Comparison of ENCODE assay signal across 8 cellular contexts in the genomic region with DNA sequence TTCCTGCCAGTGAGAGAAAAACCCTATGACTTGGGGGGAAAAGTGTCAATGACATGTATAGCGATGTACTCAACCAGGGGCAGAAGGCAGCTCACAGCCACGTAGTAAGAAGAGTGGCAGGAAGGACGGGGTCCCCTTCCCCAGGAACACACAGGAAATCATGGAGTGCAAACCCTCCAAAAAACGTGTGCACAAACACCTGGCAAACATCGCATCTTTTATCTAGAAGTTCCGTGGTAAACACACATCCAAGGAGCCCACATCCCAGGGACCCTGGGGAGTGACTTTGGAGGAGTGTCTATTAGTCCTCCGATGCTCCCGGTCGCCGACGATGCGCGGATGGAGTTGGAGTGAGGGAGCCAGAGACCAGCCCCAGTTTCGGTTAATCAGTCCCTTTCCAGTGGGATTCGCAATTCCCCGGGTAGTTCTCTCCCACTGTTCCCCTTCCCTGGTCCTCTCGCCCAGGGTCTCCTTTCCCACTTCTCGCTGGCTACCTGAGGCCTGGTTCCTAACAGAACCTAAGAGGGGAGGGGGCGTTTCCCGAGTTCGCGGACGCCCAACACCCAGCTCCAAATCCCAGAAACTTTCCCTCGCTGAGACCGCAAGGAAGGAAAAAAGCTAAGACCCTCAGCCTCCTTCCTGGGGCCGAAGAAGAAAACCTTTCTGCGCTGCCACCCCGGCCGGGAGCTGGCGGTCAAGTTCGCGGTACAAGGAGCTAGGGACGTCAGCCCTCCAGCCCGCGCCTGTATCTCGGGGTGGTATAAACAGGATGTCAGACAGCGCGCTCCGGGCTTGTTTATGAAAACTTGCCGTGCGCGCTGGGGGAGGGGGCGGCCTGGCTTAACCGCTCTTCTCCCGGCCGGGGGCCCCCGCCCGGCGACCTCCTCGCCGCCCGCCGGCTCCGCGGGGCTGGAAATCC. TPM values are rescaled to one million over a fixed set of nuclear protein-coding genes. Genes with fewer than 3 reads are reported as not detected.
DNase-seq lines count a peak whose midpoint lies in the region; ATAC-seq, FAIRE-seq and TF ChIP-seq lines count a peak whose summit lies in the region.

No MANE protein-coding gene starts in this region.

- no peak for TF ChIP-seq RAD21 in A549 (conservative IDR thresholded peaks at IDR 0.05 in 1 of 2, IDR thresholded peaks at IDR 0.05 in 1 of 2)

- H3K4me1 ChIP-seq in A549 = peaks cover 59% of the 10 kb centered on the region
- peaks cover 19% of the 10 kb centered on the region for H3K4me1 ChIP-seq in PC-9 (replicated peaks; ENCODE audit: insufficient read depth)

- peaks cover 43% of the 10 kb centered on the region for H3K36me3 Mint-ChIP-seq in activated T-helper 17 cell treated with anti-CD3 and anti-CD28 coated beads, Interleukin-2, amount 50 U/mL, for 72 hours (ENCODE audit: low read depth)
- no peaks in the 10 kb centered on the region for H3K36me3 Mint-ChIP-seq in neural crest cell (ENCODE audit: low read depth)

- BruUV-seq in PC-9 (replicated peaks; lab: Mats Ljungman, UMichigan) = TSS peak; percentile 34

- ATAC-seq in A549 (peak; percentile 47 to 48; a peak in 5 of 6 replicates), GM18861 (IDR thresholded peaks at IDR 0.05; ENCODE audit: unreplicated experiment) (peak; percentile 29), HG03095 (IDR thresholded peaks at IDR 0.05; ENCODE audit: unreplicated experiment) (peak; percentile 40)
- ATAC-seq in activated T-helper 17 cell treated with anti-CD3 and anti-CD28 coated beads, Interleukin-2, amount 50 U/mL, for 72 hours (replicated peaks) = peak; percentile 60

- no peaks in the 10 kb centered on the region for H3F3A ChIP-seq in PC-9 (ENCODE audit: insufficient read depth, low read depth)

- peak overlapping the region; percentile 94 for H3K4me3 Mint-ChIP-seq in activated T-helper 17 cell treated with anti-CD3 and anti-CD28 coated beads, Interleukin-2, amount 50 U/mL, for 72 hours
- H3K4me3 Mint-ChIP-seq in neural crest cell = peak overlapping the region; percentile 93

- TF ChIP-seq EP300 in A549 (IDR thresholded peaks at IDR 0.05) = no peak

- H3K4me2 ChIP-seq in A549 (peak overlapping the region; percentile 68), PC-9 (peak overlapping the region; percentile 98)

- FAIRE-seq in A549 (lab: Jason Lieb, UNC) = no peak

- POLR2A ChIA-PET in A549 (lab: Yijun Ruan, JAX) (interaction anchor here (0.9 to 2.6 kb wide), 5 partner anchors 37 to 104 kb away, joined by 3 to 15 read pairs (median 5); no protein-coding TSS in a partner anchor), PC-9 (lab: Charles Lee; ENCODE audit: unreplicated experiment) (interaction anchor here (0.5 to 0.6 kb wide), 3 partner anchors 39 to 208 kb away, joined by 3 to 6 read pairs (median 3); no protein-coding TSS in a partner anchor)

- peaks cover 15% of the 10 kb centered on the region for H4K20me1 ChIP-seq in PC-9 (ENCODE audit: insufficient read depth)

- 1% methylated on average over 27 of the region's 55 CpGs for WGBS in A549 (ENCODE audit: missing lambda C conversion rate)

- H3K9me3 Mint-ChIP-seq in activated T-helper 17 cell treated with anti-CD3 and anti-CD28 coated beads, Interleukin-2, amount 50 U/mL, for 72 hours = no peaks in the 10 kb centered on the region
- H3K9me3 Mint-ChIP-seq in neural crest cell = no peaks in the 10 kb centered on the region

- no peaks in the 10 kb centered on the region for H3K9me2 ChIP-seq in PC-9 (ENCODE audit: insufficient read depth)

- no peak for TF ChIP-seq CTCF in A549 (IDR thresholded peaks at IDR 0.05)
- no peak for TF ChIP-seq CTCF in PC-9 (conservative IDR thresholded peaks at IDR 0.05)
- no peak for TF ChIP-seq CTCF in neural crest cell (conservative IDR thresholded peaks at IDR 0.05)

- no peaks in the 10 kb centered on the region for H3K27me3 Mint-ChIP-seq in activated T-helper 17 cell treated with anti-CD3 and anti-CD28 coated beads, Interleukin-2, amount 50 U/mL, for 72 hours
- H3K27me3 Mint-ChIP-seq in neural crest cell (ENCODE audit: low read depth) = peaks cover 28% of the 10 kb centered on the region

- no peak for TF ChIP-seq POLR2A in A549 (IDR thresholded peaks at IDR 0.05; ENCODE audit: low read length)

- no peaks in the 10 kb centered on the region for H3K36me3 ChIP-seq in PC-9 (ENCODE audit: low read depth)

- DNase-seq in A549 (ENCODE audit: low read depth in 1 of 2, low spot score in 1 of 2) (peak in 1 of 2 experiments; percentile 25), PC-9 (peak in 1 of 2 experiments; percentile 16), fibroblast of peridontal ligament (ENCODE audit: extremely low read depth) (peak; percentile 40), neural crest cell (ENCODE audit: low read depth, low spot score) (peak; percentile 40), substantia nigra (lab: John Stamatoyannopoulos, UW) (peak in 37 of 49 donors; percentile 5 to 75 (median 44))

- peaks cover 51% of the 10 kb centered on the region for H3K4me1 Mint-ChIP-seq in activated T-helper 17 cell treated with anti-CD3 and anti-CD28 coated beads, Interleukin-2, amount 50 U/mL, for 72 hours
- peaks cover 21% of the 10 kb centered on the region for H3K4me1 Mint-ChIP-seq in neural crest cell

- H3K4me3 ChIP-seq in A549 = peak overlapping the region; percentile 86
- H3K4me3 ChIP-seq in PC-9 = peak overlapping the region; percentile 100

- H2AFZ ChIP-seq in PC-9 = peak overlapping the region; percentile 71; the same call in 1 of the 2 replicates

- H3K27me3 ChIP-seq in PC-9 (ENCODE audit: insufficient read depth, low read depth) = no peaks in the 10 kb centered on the region

- intact Hi-C loops in PC-9 (cut with micrococcal nuclease; ENCODE audit: unreplicated experiment) = loop anchor here (1.0 to 10.0 kb wide), 5 partner anchors 17 to 209 kb away; no protein-coding TSS in a partner anchor

- peaks cover 53% of the 10 kb centered on the region for H3K79me2 ChIP-seq in PC-9 (ENCODE audit: low read depth)

- CTCF ChIA-PET in A549 (lab: Yijun Ruan, JAX) = interaction anchor here (1.0 kb wide), 1 partner anchor 51 kb away, joined by 4 read pairs; no protein-coding TSS in a partner anchor
- CTCF ChIA-PET in PC-9 (lab: Charles Lee) = interaction anchor here (0.6 kb wide), 1 partner anchor 693 kb away, joined by 8 read pairs; no protein-coding TSS in a partner anchor

- H3K27ac ChIP-seq in A549 (peak overlapping the region; percentile 80 to 98), PC-9 (peak overlapping the region; percentile 73), substantia nigra (ENCODE audit: low read depth, low read length, poor library complexity, severe bottlenecking) (peak overlapping the region; percentile 74)

- H3K9me3 ChIP-seq in A549 = no peaks in the 10 kb centered on the region
- no peaks in the 10 kb centered on the region for H3K9me3 ChIP-seq in PC-9 (ENCODE audit: insufficient read depth, low read depth)

- H3K27ac Mint-ChIP-seq in activated T-helper 17 cell treated with anti-CD3 and anti-CD28 coated beads, Interleukin-2, amount 50 U/mL, for 72 hours = peak overlapping the region; percentile 92
- peak overlapping the region; percentile 47 for H3K27ac Mint-ChIP-seq in neural crest cell (ENCODE audit: unreplicated experiment)

TF ChIP-seq in A549, 52 proteins besides CTCF, POLR2A, EP300 and RAD21 (continues in another document):
- no peak; the same call in 1 of the 2 replicates for TF ChIP-seq PHF8 (IDR thresholded peaks at IDR 0.05; ENCODE audit: borderline replicate concordance, low read depth)
- TF ChIP-seq RARB (CRISPR knock-in tag; IDR thresholded peaks at IDR 0.05) = no peak
- no peak for TF ChIP-seq TP53 (CRISPR knock-in tag; IDR thresholded peaks at IDR 0.05)
- TF ChIP-seq ZFP36 (IDR thresholded peaks at IDR 0.05; ENCODE audit: borderline replicate concordance, partially characterized antibody) = no peak
- TF ChIP-seq CHD4 (IDR thresholded peaks at IDR 0.05; ENCODE audit: borderline replicate concordance) = no peak
- TF ChIP-seq ATOH8 (CRISPR knock-in tag; IDR thresholded peaks at IDR 0.05; ENCODE audit: low read depth) = no peak
- TF ChIP-seq, protein P1, sequence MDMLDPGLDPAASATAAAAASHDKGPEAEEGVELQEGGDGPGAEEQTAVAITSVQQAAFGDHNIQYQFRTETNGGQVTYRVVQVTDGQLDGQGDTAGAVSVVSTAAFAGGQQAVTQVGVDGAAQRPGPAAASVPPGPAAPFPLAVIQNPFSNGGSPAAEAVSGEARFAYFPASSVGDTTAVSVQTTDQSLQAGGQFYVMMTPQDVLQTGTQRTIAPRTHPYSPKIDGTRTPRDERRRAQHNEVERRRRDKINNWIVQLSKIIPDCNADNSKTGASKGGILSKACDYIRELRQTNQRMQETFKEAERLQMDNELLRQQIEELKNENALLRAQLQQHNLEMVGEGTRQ (IDR thresholded peaks at IDR 0.05) = no peak
- TF ChIP-seq, protein P2, sequence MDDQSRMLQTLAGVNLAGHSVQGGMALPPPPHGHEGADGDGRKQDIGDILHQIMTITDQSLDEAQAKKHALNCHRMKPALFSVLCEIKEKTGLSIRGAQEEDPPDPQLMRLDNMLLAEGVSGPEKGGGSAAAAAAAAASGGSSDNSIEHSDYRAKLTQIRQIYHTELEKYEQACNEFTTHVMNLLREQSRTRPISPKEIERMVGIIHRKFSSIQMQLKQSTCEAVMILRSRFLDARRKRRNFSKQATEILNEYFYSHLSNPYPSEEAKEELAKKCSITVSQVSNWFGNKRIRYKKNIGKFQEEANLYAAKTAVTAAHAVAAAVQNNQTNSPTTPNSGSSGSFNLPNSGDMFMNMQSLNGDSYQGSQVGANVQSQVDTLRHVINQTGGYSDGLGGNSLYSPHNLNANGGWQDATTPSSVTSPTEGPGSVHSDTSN (IDR thresholded peaks at IDR 0.05) = no peak
- TF ChIP-seq NFE2L2 (conservative IDR thresholded peaks at IDR 0.05; ENCODE audit: low read length) = no peak

RNA-seq across cellular contexts. Expression of gene JAK1, which starts 0.9 kb away (rescaled TPM):
- polyA plus RNA-seq in A549 (2011; rRNA removed) = 156 and 159 TPM in 2 replicates
- polyA plus RNA-seq in A549 (2012; cell fraction: cytosol; rRNA removed) = 70.5 and 85.3 TPM in 2 replicates
- 54.7 and 109 TPM in 2 replicates for polyA plus RNA-seq in A549 (2012; cell fraction: nucleus; rRNA removed)
- 110 to 123 TPM (median 114 TPM) in 3 replicates for polyA plus RNA-seq in A549 (2017; fragmentation: RNase III; extraction: RNeasy Plus Mini Kit Qiagen cat#74134 plus additional on column Dnase treatment)
- 197 and 200 TPM in 2 replicates for polyA minus RNA-seq in A549 (2011; rRNA and poly(A)+ RNA removed)
- total RNA-seq in PC-9 (2021) = 88.5 and 97.9 TPM in 2 replicates
- 100 to 1,000 TPM; 123 to 142 TPM for total RNA-seq in activated T-helper 17 cell treated with anti-CD3 and anti-CD28 coated beads, Interleukin-2, amount 50 U/mL, for 72 hours
- total RNA-seq in neural crest cell = 26.6 and 27.7 TPM in 2 replicates
